In the genomic region with DNA sequence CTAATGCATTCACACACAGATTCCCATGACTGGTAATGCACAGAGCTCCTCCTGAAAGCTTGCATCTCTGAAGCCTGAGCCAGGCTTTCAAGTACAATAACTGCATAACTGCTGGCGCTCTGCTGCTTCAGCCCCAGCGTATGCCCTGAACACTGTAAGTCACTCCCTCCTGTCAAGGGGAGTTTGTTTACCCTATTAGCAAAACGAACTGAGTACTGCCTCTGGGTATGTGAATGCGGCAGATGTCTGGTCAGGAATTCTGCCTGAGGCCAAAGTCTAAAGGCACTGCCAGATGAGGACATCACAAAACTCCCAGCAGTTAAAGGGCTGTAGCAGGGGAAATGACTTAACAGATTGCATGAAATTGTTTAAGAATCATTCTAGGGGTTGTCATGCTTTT, we compare ENCODE assay signal across 9 cellular contexts.
DNase-seq lines count a peak whose midpoint lies in the region; ATAC-seq and TF ChIP-seq lines count a peak whose summit lies in the region.
"Had no signal": no experiment of that assay in that cellular context is flagged by ENCODE, and none has a peak within 500 bp of the region (broad histone marks: within the 10 kb centered on the region; RNA-seq: fewer than 3 reads in every experiment).

No MANE protein-coding gene starts in this region.

- H3K27ac Mint-ChIP-seq in glutamatergic neuron (ENCODE audit: unreplicated experiment) = peak overlapping the region; percentile 93

- peaks cover 35% of the 10 kb centered on the region for H3K4me1 Mint-ChIP-seq in glutamatergic neuron (ENCODE audit: low read depth, unreplicated experiment)

- no peaks in the 10 kb centered on the region for H3K4me1 ChIP-seq in left lung

- H3K36me3 ChIP-seq in left lung = no peaks in the 10 kb centered on the region

- H3K9me3 Mint-ChIP-seq in glutamatergic neuron (ENCODE audit: unreplicated experiment) = peaks cover 7% of the 10 kb centered on the region

- H3K4me3 ChIP-seq in left lung = no peak overlapping the region

- peak overlapping the region; percentile 55 for H3K4me3 Mint-ChIP-seq in glutamatergic neuron (ENCODE audit: unreplicated experiment)

- intact Hi-C loops in left lung (cut with DNase I) = no loop called here

- no peaks in the 10 kb centered on the region for H3K9me3 ChIP-seq in left lung

- peaks cover 7% of the 10 kb centered on the region for H3K36me3 Mint-ChIP-seq in glutamatergic neuron (ENCODE audit: unreplicated experiment)

- no peaks in the 10 kb centered on the region for H3K27me3 ChIP-seq in left lung

- peak; percentile 60 for DNase-seq in AG20443 (ENCODE audit: low spot score)
- peak; percentile 90 for DNase-seq in NCI-H1105 treated with DMSO at 0.1 percent for 48 hours (lab: John Stamatoyannopoulos, UW)
- DNase-seq in RPMI7951 (ENCODE audit: low read depth) = peak; percentile 21
- DNase-seq in glutamatergic neuron = peak; percentile 57
- DNase-seq in left lung = no peak
- DNase-seq in GM20000 (ENCODE audit: low spot score) = no peak
- no peak for DNase-seq in amygdala (lab: John Stamatoyannopoulos, UW)
- DNase-seq: stimulated activated CD4-positive, alpha-beta T cell treated with anti-CD3 and anti-CD28 coated beads, Interleukin-12 subunit alpha, Interleukin-12 subunit beta, amount 100 ng/mL, for 4 hours had no signal

- H3K27ac ChIP-seq in left lung = no peak overlapping the region

- TF ChIP-seq CTCF in glutamatergic neuron (IDR thresholded peaks at IDR 0.05; ENCODE audit: partially characterized antibody, unreplicated experiment) (no peak), left lung (IDR thresholded peaks at IDR 0.05) (no peak), GM20000 (IDR thresholded peaks at IDR 0.05; ENCODE audit: extremely low read depth, missing control alignments) (no peak)

- ATAC-seq in left lung = no peak
- ATAC-seq in HG02973 (IDR thresholded peaks at IDR 0.05; ENCODE audit: unreplicated experiment) = no peak

- H3K27me3 Mint-ChIP-seq in glutamatergic neuron (ENCODE audit: unreplicated experiment) = no peaks in the 10 kb centered on the region

Comparison
In these comparisons a context has a peak if more than half of its experiments do, and no peak if none do; other contexts are left out.
1. DNase-seq: peak in AG20443 (single experiment), NCI-H1105 treated with DMSO at 0.1 percent for 48 hours (single experiment), RPMI7951 (single experiment) and glutamatergic neuron (single experiment); none in left lung (0 of 2), GM20000 (single experiment) and amygdala (0 of 56).